In the genomic region with DNA sequence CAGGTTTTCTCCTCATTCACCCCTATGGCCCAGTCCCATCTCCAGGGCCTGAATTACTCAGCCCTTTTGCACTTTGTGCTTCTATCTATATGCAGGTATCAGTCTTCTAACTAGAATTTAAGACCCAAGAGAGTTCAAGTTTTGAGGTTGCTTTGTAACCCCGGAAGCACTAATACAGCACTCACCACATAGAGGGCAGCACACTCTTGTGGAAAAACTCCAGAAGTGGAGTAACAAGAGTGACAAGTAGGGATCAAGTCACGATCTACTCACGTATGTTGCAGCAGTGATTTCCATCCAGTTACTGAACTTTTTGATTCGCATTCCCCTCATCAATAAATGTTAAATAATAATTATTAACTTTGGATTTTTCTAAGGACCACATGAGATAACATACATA, we compare ENCODE assay signal across 11 cellular contexts.
DNase-seq lines count a peak whose midpoint lies in the region; ATAC-seq, FAIRE-seq and TF ChIP-seq lines count a peak whose summit lies in the region.
"Had no signal": no experiment of that assay in that cellular context is flagged by ENCODE, and none has a peak within 500 bp of the region (broad histone marks: within the 10 kb centered on the region; RNA-seq: fewer than 3 reads in every experiment).

No MANE protein-coding gene starts in this region.

- no peak overlapping the region for H2BK15ac ChIP-seq in neuronal stem cell (ENCODE audit: low read length)

- H3K18ac ChIP-seq in neuronal stem cell (ENCODE audit: low read length), result no peak overlapping the region

- no peak overlapping the region for H2AK5ac ChIP-seq in neuronal stem cell (ENCODE audit: low read depth, low read length)

- H3K9me3 Mint-ChIP-seq in effector memory CD8-positive, alpha-beta T cell, result no peaks in the 10 kb centered on the region
- H3K9me3 Mint-ChIP-seq: T-helper 1 cell treated with Interleukin-12 subunit alpha and Interleukin-12 subunit beta and Interleukin-4 antibody, amounts not matched to agents 30 μg/mL and 1 μg/mL, for 36 hours had no signal

- no peak for FAIRE-seq in endothelial cell of umbilical vein (lab: Jason Lieb, UNC)
- FAIRE-seq: GM18507 had no signal

- no peaks in the 10 kb centered on the region for H3K27me3 ChIP-seq in endothelial cell of umbilical vein (ENCODE audit: control insufficient read depth in 2 of 2, insufficient read depth in 2 of 2, low read length in 2 of 2)
- H3K27me3 ChIP-seq in neuronal stem cell (ENCODE audit: control insufficient read depth in 3 of 3, insufficient read depth in 3 of 3, low read depth in 1 of 3, low read length in 3 of 3), result no peaks in the 10 kb centered on the region

- H3K36me3 Mint-ChIP-seq in effector memory CD8-positive, alpha-beta T cell (ENCODE audit: insufficient read depth), result peaks cover 3% of the 10 kb centered on the region

- no peak overlapping the region for H4K8ac ChIP-seq in neuronal stem cell (ENCODE audit: low read depth, low read length)

- no peaks in the 10 kb centered on the region for H3K9me1 ChIP-seq in endothelial cell of umbilical vein (replicated peaks; ENCODE audit: control insufficient read depth, extremely low read depth, insufficient read depth, low read length)

- H3K9me3 ChIP-seq in endothelial cell of umbilical vein (replicated peaks; ENCODE audit: control insufficient read depth, insufficient read depth, low read length), result no peaks in the 10 kb centered on the region
- peaks cover 3 to 4% of the 10 kb centered on the region in 2 donors for H3K9me3 ChIP-seq in neuronal stem cell (replicated peaks in 1 of 2; ENCODE audit: control insufficient read depth in 2 of 2, insufficient read depth in 1 of 2, low read depth in 1 of 2, low read length in 2 of 2)

- H3K79me1 ChIP-seq in neuronal stem cell (ENCODE audit: low read depth, low read length), result peaks cover 3% of the 10 kb centered on the region

- no peak overlapping the region for H3K4ac ChIP-seq in neuronal stem cell (ENCODE audit: low read length)

- H4K91ac ChIP-seq in neuronal stem cell (ENCODE audit: low read depth, low read length, poor library complexity), result no peak overlapping the region

- peaks cover 2 to 9% of the 10 kb centered on the region in 2 donors for H3K4me1 Mint-ChIP-seq in effector memory CD8-positive, alpha-beta T cell (ENCODE audit: low read depth in 2 of 2)

- TF ChIP-seq CTCF in GM12872 (IDR thresholded peaks at IDR 0.05; ENCODE audit: insufficient read depth, low read depth, low read length), result peak; percentile 27; the same call in 1 of the 3 replicates
- peak in 1 of 2 donors; percentile 28 for TF ChIP-seq CTCF in endothelial cell of umbilical vein (IDR thresholded peaks at IDR 0.05; ENCODE audit: extremely low read depth in 1 of 2, insufficient read depth in 1 of 2, low read depth in 1 of 2, low read length in 2 of 2)

- H3K27ac Mint-ChIP-seq in effector memory CD8-positive, alpha-beta T cell, result no peak overlapping the region
- H3K27ac Mint-ChIP-seq: T-helper 1 cell treated with Interleukin-12 subunit alpha and Interleukin-12 subunit beta and Interleukin-4 antibody, amounts not matched to agents 30 μg/mL and 1 μg/mL, for 36 hours had no signal

- CTCF ChIA-PET in endothelial cell of umbilical vein (lab: Charles Lee), result interaction anchor here (0.7 to 1.6 kb wide), 2 partner anchors 10 to 503 kb away, joined by 3 to 4 read pairs; no protein-coding TSS in a partner anchor

- ATAC-seq in GM18861 (IDR thresholded peaks at IDR 0.05; ENCODE audit: unreplicated experiment), result no peak
- ATAC-seq in effector memory CD8-positive, alpha-beta T cell (replicated peaks), result no peak
- no peak for ATAC-seq in GM18858 (IDR thresholded peaks at IDR 0.05; ENCODE audit: unreplicated experiment)

- H2BK120ac ChIP-seq in neuronal stem cell (ENCODE audit: low read depth, low read length), result no peak overlapping the region

- no peaks in the 10 kb centered on the region for H4K20me1 ChIP-seq in endothelial cell of umbilical vein (replicated peaks; ENCODE audit: control insufficient read depth, extremely low read depth, insufficient read depth, low read length)

- H3K27ac ChIP-seq in endothelial cell of umbilical vein (ENCODE audit: insufficient read depth, low read depth, low read length) (no peak overlapping the region), neuronal stem cell (replicated peaks; ENCODE audit: low read length) (no peak overlapping the region)

- H3K14ac ChIP-seq in neuronal stem cell (ENCODE audit: low read length), result no peak overlapping the region

- no peak overlapping the region for H3K23ac ChIP-seq in neuronal stem cell (ENCODE audit: low read depth, low read length, poor library complexity)

- H3K4me3 ChIP-seq in endothelial cell of umbilical vein (replicated peaks in 1 of 3; ENCODE audit: insufficient read depth in 1 of 3, low read depth in 1 of 3, low read length in 3 of 3), result no peak overlapping the region
- no peak overlapping the region for H3K4me3 ChIP-seq in neuronal stem cell (ENCODE audit: low read length in 2 of 2)

- no peak for TF ChIP-seq POLR2A in endothelial cell of umbilical vein (IDR thresholded peaks at IDR 0.05; ENCODE audit: low read depth, low read length)

- H3K9ac ChIP-seq in endothelial cell of umbilical vein (replicated peaks; ENCODE audit: extremely low read depth, insufficient read depth, low read length) (no peak overlapping the region), neuronal stem cell (ENCODE audit: low read depth, low read length, poor library complexity) (no peak overlapping the region)

- WGBS in neuronal stem cell (ENCODE audit: extremely low coverage in 2 of 2, insufficient read length in 2 of 2, insufficient replicate concordance in 1 of 2), 2 donors, result no CpG with 5 or more reads among the region's 4 CpGs

- POLR2A ChIA-PET in endothelial cell of umbilical vein (lab: Charles Lee), result no interaction called here

- DNase-seq in NCI-H69 (lab: John Stamatoyannopoulos, UW), result peak; percentile 32
- DNase-seq in endothelial cell of umbilical vein (ENCODE audit: low read depth, low spot score), result peak; percentile 32
- DNase-seq in neuronal stem cell (ENCODE audit: low spot score), result peak; percentile 11
- no peak for DNase-seq in NK-92 (lab: John Stamatoyannopoulos, UW; ENCODE audit: unreplicated experiment)
- DNase-seq in effector memory CD8-positive, alpha-beta T cell, result no peak
- DNase-seq: NCI-H1436 treated with DMSO at 0.1 percent for 48 hours had no signal

- dilution Hi-C loops in endothelial cell of umbilical vein (cut with MboI; ENCODE audit: extremely low pct_ligation_motif_present, low sequenced_read_pairs), result no loop called here

- H2AFZ ChIP-seq in endothelial cell of umbilical vein (ENCODE audit: low read depth, low read length), result no peak overlapping the region
- H2AFZ ChIP-seq in neuronal stem cell (ENCODE audit: low read length), result no peak overlapping the region

- intact Hi-C loops in endothelial cell of umbilical vein (cut with micrococcal nuclease), result no loop called here

- H2BK5ac ChIP-seq in neuronal stem cell (ENCODE audit: low read length), result no peak overlapping the region

- H2BK12ac ChIP-seq in neuronal stem cell (ENCODE audit: low read length), result no peak overlapping the region

- H3K79me2 ChIP-seq in endothelial cell of umbilical vein (ENCODE audit: control insufficient read depth, insufficient read depth, low read length), result no peaks in the 10 kb centered on the region

- no peak overlapping the region for H3K4me3 Mint-ChIP-seq in effector memory CD8-positive, alpha-beta T cell
- H3K4me3 Mint-ChIP-seq: T-helper 1 cell treated with Interleukin-12 subunit alpha and Interleukin-12 subunit beta and Interleukin-4 antibody, amounts not matched to agents 30 μg/mL and 1 μg/mL, for 36 hours had no signal

- no peak overlapping the region for H3K4me2 ChIP-seq in endothelial cell of umbilical vein (ENCODE audit: insufficient read depth, low read length)
- no peak overlapping the region for H3K4me2 ChIP-seq in neuronal stem cell (ENCODE audit: insufficient read depth, low read length, poor library complexity, severe bottlenecking)

- no peaks in the 10 kb centered on the region for H3K4me1 ChIP-seq in endothelial cell of umbilical vein (ENCODE audit: control insufficient read depth, extremely low read depth, insufficient read depth, low read length)
- peaks cover 9 to 18% of the 10 kb centered on the region in 2 donors for H3K4me1 ChIP-seq in neuronal stem cell (ENCODE audit: control insufficient read depth in 2 of 2, insufficient read depth in 1 of 2, low read depth in 1 of 2, low read length in 2 of 2)

- H3K36me3 ChIP-seq in endothelial cell of umbilical vein (ENCODE audit: control insufficient read depth in 2 of 2, extremely low read depth in 1 of 2, insufficient read depth in 2 of 2, low read length in 2 of 2) (no peaks in the 10 kb centered on the region), neuronal stem cell (replicated peaks in 1 of 2; ENCODE audit: control insufficient read depth in 2 of 2, insufficient read depth in 2 of 2, low read length in 2 of 2) (no peaks in the 10 kb centered on the region)

- H3K27me3 Mint-ChIP-seq in effector memory CD8-positive, alpha-beta T cell, result no peaks in the 10 kb centered on the region

- BruUV-seq in endothelial cell of umbilical vein (replicated peaks; lab: Mats Ljungman, UMichigan), result no TSS peak

TF ChIP-seq in endothelial cell of umbilical vein, 7 proteins besides CTCF, POLR2A, EP300 and RAD21:
- TF ChIP-seq, protein P1, sequence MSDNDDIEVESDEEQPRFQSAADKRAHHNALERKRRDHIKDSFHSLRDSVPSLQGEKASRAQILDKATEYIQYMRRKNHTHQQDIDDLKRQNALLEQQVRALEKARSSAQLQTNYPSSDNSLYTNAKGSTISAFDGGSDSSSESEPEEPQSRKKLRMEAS (IDR thresholded peaks at IDR 0.05; ENCODE audit: insufficient read depth, insufficient read length), result no peak

Comparison
In these comparisons a context has a peak if more than half of its experiments do, and no peak if none do; other contexts are left out.
1. DNase-seq: peak in NCI-H69 (single experiment), endothelial cell of umbilical vein (single experiment) and neuronal stem cell (single experiment); none in NK-92 (single experiment) and effector memory CD8-positive, alpha-beta T cell (0 of 3).